26 cellular contexts compared by ENCODE assay signal in the genomic region with DNA sequence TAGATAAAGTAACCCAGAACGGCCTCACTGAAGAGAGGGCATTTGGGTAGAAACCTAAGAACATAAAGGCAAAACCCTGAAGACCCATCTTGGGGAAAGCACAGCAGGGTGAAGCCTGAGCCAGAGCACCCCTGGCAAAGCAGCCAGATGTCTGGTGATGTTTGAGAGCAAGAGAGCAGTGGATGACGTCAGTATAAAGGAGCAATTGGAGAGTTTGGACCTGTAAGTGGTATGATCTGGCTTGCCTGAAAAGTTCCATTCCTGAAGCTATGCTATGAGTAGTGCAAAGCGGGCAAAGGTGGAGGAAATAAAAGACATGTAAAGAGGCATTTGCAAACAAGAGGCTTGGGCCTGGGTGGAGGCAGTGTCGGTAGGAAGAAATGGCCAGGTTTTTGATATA.
"Had no signal": no experiment of that assay in that cellular context is flagged by ENCODE, and none has a peak within 500 bp of the region (broad histone marks: within the 10 kb centered on the region; RNA-seq: fewer than 3 reads in every experiment).

No MANE protein-coding gene starts in this region.

- H3K27ac ChIP-seq: coronary artery, dorsolateral prefrontal cortex, epithelial cell of prostate, esophagus squamous epithelium, gastrocnemius medialis, heart right ventricle, left lung, lower lobe of right lung had no signal

- H3K27me3 ChIP-seq: dorsolateral prefrontal cortex, esophagus squamous epithelium, gastrocnemius medialis, heart right ventricle, left lung had no signal

- ATAC-seq: esophagus mucosa; gastrocnemius medialis; heart right ventricle; left cardiac atrium; left lung; left ventricle myocardium superior; lower lobe of right lung; naive thymus-derived CD4-positive, alpha-beta T cell had no signal

- DNase-seq: dermis blood vessel endothelial cell; dorsolateral prefrontal cortex; effector CD4-positive, alpha-beta T cell; effector memory CD4-positive, alpha-beta T cell; endodermal cell; erythroblast; esophagus squamous epithelium; foreskin fibroblast; foreskin melanocyte; gastrocnemius medialis; glutamatergic neuron; head of caudate nucleus; heart right ventricle; hippocampal formation; left cardiac atrium; left lung; left ventricle myocardium superior; lower lobe of right lung; mesenchymal stem cell; naive thymus-derived CD4-positive, alpha-beta T cell had no signal

- H3K4me1 ChIP-seq: esophagus squamous epithelium, gastrocnemius medialis, heart right ventricle, left lung, lower lobe of right lung had no signal

- H3K4me3 ChIP-seq: coronary artery, dorsolateral prefrontal cortex, esophagus squamous epithelium, gastrocnemius medialis, heart right ventricle, left lung, lower lobe of right lung had no signal

- FAIRE-seq: endometrium, islet of Langerhans, keratinocyte had no signal

- H3K36me3 ChIP-seq: esophagus squamous epithelium, gastrocnemius medialis, heart right ventricle, left lung, lower lobe of right lung had no signal

- H3K9me3 ChIP-seq: esophagus squamous epithelium, gastrocnemius medialis, heart right ventricle, left lung, lower lobe of right lung had no signal
